In genomic region chr19:19504754-19505668, GRCh38 we compare ENCODE assay signal across 22 cellular contexts. TPM values are rescaled to one million over a fixed set of nuclear protein-coding genes. Genes with fewer than 3 reads are reported as not detected.
"Had no signal": no experiment of that assay in that cellular context is flagged by ENCODE, and none has a peak within 500 bp of the region (broad histone marks: within the 10 kb centered on the region; RNA-seq: fewer than 3 reads in every experiment).

No MANE protein-coding gene starts in this region.

- H3K27me3 Mint-ChIP-seq: naive B cell; stimulated activated memory B cell treated with anti-CD40 and anti-IgM and Interleukin-4, amounts not matched to agents 10 μg/mL and 1 μg/mL and 100 μg/mL, for 72 hours; stimulated activated naive CD8-positive, alpha-beta T cell treated with anti-CD3 and anti-CD28 coated beads, Interleukin-15, Interleukin-2, amounts not matched to agents 100 ng/mL and 50 ng/mL, for 24 hours had no signal

- H3K9me3 ChIP-seq: heart left ventricle, psoas muscle, right lobe of liver, tibial artery, upper lobe of left lung, uterus had no signal

- H3K4me3 Mint-ChIP-seq: endodermal cell; naive B cell; nephron; stimulated activated memory B cell treated with anti-CD40 and anti-IgM and Interleukin-4, amounts not matched to agents 10 μg/mL and 1 μg/mL and 100 μg/mL, for 72 hours; stimulated activated naive CD8-positive, alpha-beta T cell treated with anti-CD3 and anti-CD28 coated beads, Interleukin-15, Interleukin-2, amounts not matched to agents 100 ng/mL and 50 ng/mL, for 24 hours had no signal

- H3K36me3 ChIP-seq: uterus had no signal

- H3K4me1 ChIP-seq: heart left ventricle, psoas muscle, right lobe of liver, tibial artery, upper lobe of left lung, uterus had no signal

- H3K9me3 Mint-ChIP-seq: endodermal cell; naive B cell; nephron; stimulated activated memory B cell treated with anti-CD40 and anti-IgM and Interleukin-4, amounts not matched to agents 10 μg/mL and 1 μg/mL and 100 μg/mL, for 72 hours; stimulated activated naive CD8-positive, alpha-beta T cell treated with anti-CD3 and anti-CD28 coated beads, Interleukin-15, Interleukin-2, amounts not matched to agents 100 ng/mL and 50 ng/mL, for 24 hours had no signal

- H3K27me3 ChIP-seq: heart left ventricle, right lobe of liver, tibial artery, upper lobe of left lung, uterus had no signal

- H3K4me3 ChIP-seq: heart left ventricle, psoas muscle, right lobe of liver, tibial artery, upper lobe of left lung, uterus had no signal

- H3K27ac Mint-ChIP-seq: nephron; stimulated activated memory B cell treated with anti-CD40 and anti-IgM and Interleukin-4, amounts not matched to agents 10 μg/mL and 1 μg/mL and 100 μg/mL, for 72 hours; stimulated activated naive CD8-positive, alpha-beta T cell treated with anti-CD3 and anti-CD28 coated beads, Interleukin-15, Interleukin-2, amounts not matched to agents 100 ng/mL and 50 ng/mL, for 24 hours had no signal

- DNase-seq: effector CD4-positive, alpha-beta T cell; endodermal cell; foreskin melanocyte; heart left ventricle; hippocampal formation; kidney glomerular epithelial cell; mesendoderm; naive B cell; psoas muscle; retina; stimulated activated CD4-positive, alpha-beta T cell treated with anti-CD3 and anti-CD28 coated beads, Interleukin-15, amount 100 ng/mL, for 24 hours; stimulated activated CD4-positive, alpha-beta T cell treated with anti-CD3 and anti-CD28 coated beads, Interleukin-1b, Interleukin-23, amount 100 ng/mL, for 48 hours; stimulated activated CD4-positive, alpha-beta T cell treated with anti-CD3 and anti-CD28 coated beads, Interleukin-4, amount 100 ng/mL, for 24 hours; tibial artery; uterus had no signal

- H3K27ac ChIP-seq: heart left ventricle, psoas muscle, right lobe of liver, tibial artery, upper lobe of left lung, uterus had no signal

- H3K4me1 Mint-ChIP-seq: nephron; stimulated activated memory B cell treated with anti-CD40 and anti-IgM and Interleukin-4, amounts not matched to agents 10 μg/mL and 1 μg/mL and 100 μg/mL, for 72 hours had no signal

RNA-seq across cellular contexts. Expression of gene CILP2, which starts 33.1 kb away (rescaled TPM):
- total RNA-seq: glomerular endothelial cell, lung microvascular endothelial cell, psoas muscle had no signal
